Comparison of ENCODE assay signal across 12 cellular contexts in genomic region chr2:100870652-100871531, GRCh38. TPM values are rescaled to one million over a fixed set of nuclear protein-coding genes. Genes with fewer than 3 reads are reported as not detected.
A peak's percentile ranks its signal among the peaks of the same experiment; 100 is the strongest.
DNase-seq lines count a peak whose midpoint lies in the region; ATAC-seq and TF ChIP-seq lines count a peak whose summit lies in the region.
"Had no signal": no experiment of that assay in that cellular context is flagged by ENCODE, and none has a peak within 500 bp of the region (broad histone marks: within the 10 kb centered on the region; RNA-seq: fewer than 3 reads in every experiment).

No MANE protein-coding gene starts in this region.

- intact Hi-C loops in mammary epithelial cell (cut with micrococcal nuclease) (loop anchor here (1.0 kb wide), 1 partner anchor 141 kb away; no protein-coding TSS in a partner anchor), lower lobe of right lung (cut with DNase I) (no loop called here)

- CTCF ChIA-PET in mammary epithelial cell (lab: Charles Lee; ENCODE audit: low non-redundant PET): no interaction called here

- no peak for ATAC-seq in lower lobe of right lung
- ATAC-seq in GM21576 (IDR thresholded peaks at IDR 0.05; ENCODE audit: unreplicated experiment): no peak
- ATAC-seq: stimulated activated naive CD8-positive, alpha-beta T cell treated with anti-CD3 and anti-CD28 coated beads, Interleukin-15, Interleukin-2, amounts not matched to agents 100 U/mL and 50 U/mL, for 24 hours had no signal

- H3K4me3 ChIP-seq in Loucy (ENCODE audit: low read length, poor library complexity, severe bottlenecking): no peak overlapping the region
- H3K4me3 ChIP-seq in mammary epithelial cell (replicated peaks in 1 of 3; ENCODE audit: insufficient read depth in 1 of 3, low read depth in 2 of 3, low read length in 3 of 3): no peak overlapping the region
- H3K4me3 ChIP-seq in lower lobe of right lung: no peak overlapping the region
- H3K4me3 ChIP-seq: SJCRH30 had no signal

- 83% methylated on average over 5 of the region's 6 CpGs for WGBS in mammary epithelial cell (ENCODE audit: low coverage, missing lambda C conversion rate)

- H3K9ac ChIP-seq in Loucy (ENCODE audit: low read depth, low read length, poor library complexity, severe bottlenecking) (no peak overlapping the region), mammary epithelial cell (ENCODE audit: insufficient read depth, low read length) (no peak overlapping the region)

- no peaks in the 10 kb centered on the region for H3F3A ChIP-seq in Loucy (ENCODE audit: low read depth)

- H3K4me1 ChIP-seq in Loucy (ENCODE audit: insufficient read depth, low read length, poor library complexity, severe bottlenecking): no peaks in the 10 kb centered on the region
- H3K4me1 ChIP-seq in mammary epithelial cell (ENCODE audit: insufficient read depth, low read length): peaks cover 4% of the 10 kb centered on the region
- peaks cover 4% of the 10 kb centered on the region for H3K4me1 ChIP-seq in lower lobe of right lung
- H3K4me1 ChIP-seq: SJCRH30 had no signal

- H4K20me1 ChIP-seq in Loucy (ENCODE audit: insufficient read depth, low read length, poor library complexity, severe bottlenecking) (no peaks in the 10 kb centered on the region), mammary epithelial cell (ENCODE audit: insufficient read depth, low read length) (peaks cover 2% of the 10 kb centered on the region)

- H3K27ac ChIP-seq in mammary epithelial cell (ENCODE audit: insufficient read depth, low read depth, low read length) (no peak overlapping the region), lower lobe of right lung (no peak overlapping the region)
- H3K27ac ChIP-seq: epithelial cell of prostate, SJCRH30 had no signal

- H3K27me3 ChIP-seq in Loucy (ENCODE audit: insufficient read depth, low read length, poor library complexity, severe bottlenecking) (no peaks in the 10 kb centered on the region), mammary epithelial cell (ENCODE audit: insufficient read depth, low read length) (no peaks in the 10 kb centered on the region), lower lobe of right lung (ENCODE audit: low read depth) (no peaks in the 10 kb centered on the region)
- H3K27me3 ChIP-seq: SJCRH30 had no signal

- TF ChIP-seq CTCF in Loucy (conservative IDR thresholded peaks at IDR 0.05; ENCODE audit: low read length): peak; percentile 37
- peak; percentile 25 to 26 for TF ChIP-seq CTCF in mammary epithelial cell (conservative IDR thresholded peaks at IDR 0.05 in 1 of 2, IDR thresholded peaks at IDR 0.05 in 1 of 2; ENCODE audit: extremely low read depth in 1 of 2, insufficient read depth in 1 of 2, low read depth in 1 of 2, low read length in 2 of 2)
- TF ChIP-seq CTCF in lower lobe of right lung (IDR thresholded peaks at IDR 0.05): peak; percentile 15

- H2AFZ ChIP-seq in Loucy (ENCODE audit: low read length) (no peak overlapping the region), mammary epithelial cell (ENCODE audit: low read depth, low read length) (no peak overlapping the region)

- H3K36me3 ChIP-seq in Loucy (ENCODE audit: insufficient read depth, low read length) (no peaks in the 10 kb centered on the region), mammary epithelial cell (ENCODE audit: insufficient read depth, low read length) (peaks cover 6% of the 10 kb centered on the region), lower lobe of right lung (no peaks in the 10 kb centered on the region)
- H3K36me3 ChIP-seq: SJCRH30 had no signal

- no TSS peak for BruUV-seq in mammary epithelial cell (replicated peaks; lab: Mats Ljungman, UMichigan)

- 0 out of 2 replicates have a peak, but pooled peaks cover 4% of the 10 kb centered on the region for H3K9me3 ChIP-seq in Loucy (ENCODE audit: insufficient read depth, low read depth, low read length)
- no peaks in the 10 kb centered on the region for H3K9me3 ChIP-seq in mammary epithelial cell (replicated peaks; ENCODE audit: insufficient read depth, low read length)
- peaks cover 15% of the 10 kb centered on the region for H3K9me3 ChIP-seq in lower lobe of right lung
- H3K9me3 ChIP-seq: SJCRH30 had no signal

- H3K79me2 ChIP-seq in Loucy (ENCODE audit: insufficient read depth, low read length): no peaks in the 10 kb centered on the region
- H3K79me2 ChIP-seq in mammary epithelial cell (ENCODE audit: insufficient read depth, low read length): peaks cover 83% of the 10 kb centered on the region

- DNase-seq in ELR (ENCODE audit: low read depth) (peak; percentile 63), mammary epithelial cell (no peak), lower lobe of right lung (no peak), NCI-H1048 (lab: John Stamatoyannopoulos, UW) (no peak), KG1 (lab: John Stamatoyannopoulos, UW) (no peak)
- DNase-seq in activated CD4-positive, alpha-beta T cell treated with anti-CD3 and anti-CD28 coated beads, Interleukin-2, amount 50 U/mL, for 4 hours: no peak
- DNase-seq: activated CD4-positive, alpha-beta T cell treated with anti-CD3 and anti-CD28 coated beads for 1 hour; SJCRH30; stimulated activated naive CD8-positive, alpha-beta T cell treated with anti-CD3 and anti-CD28 coated beads, Interleukin-15, Interleukin-2, amounts not matched to agents 100 U/mL and 50 U/mL, for 24 hours had no signal

- no peaks in the 10 kb centered on the region for H3K9me2 ChIP-seq in Loucy (replicated peaks; ENCODE audit: low read depth, low read length)

- dilution Hi-C loops in mammary epithelial cell (cut with HindIII; ENCODE audit: low sequenced_read_pairs): no loop called here

- in situ Hi-C loops in mammary epithelial cell (cut with MboI; ENCODE audit: low sequenced_read_pairs in 2 of 2): no loop called here

- no peak overlapping the region for H3K4me2 ChIP-seq in Loucy (ENCODE audit: low read depth, low read length, poor library complexity, severe bottlenecking)
- no peak overlapping the region for H3K4me2 ChIP-seq in mammary epithelial cell (ENCODE audit: insufficient read depth, low read depth, low read length)

RNA-seq across cellular contexts. Expression of gene NPAS2, which starts 51.0 kb away (rescaled TPM):
- total RNA-seq in mammary epithelial cell: 100 to 1,000 TPM in 1 of 2 donors, 10 to 100 TPM in 1; 81.3 to 116 TPM
- polyA plus RNA-seq in mammary epithelial cell: 50.5 TPM
- polyA minus RNA-seq in mammary epithelial cell: 128 TPM
- total RNA-seq in lower lobe of right lung: 10.1 TPM
